ENCODE assay signal across 8 cellular contexts in the genomic region with DNA sequence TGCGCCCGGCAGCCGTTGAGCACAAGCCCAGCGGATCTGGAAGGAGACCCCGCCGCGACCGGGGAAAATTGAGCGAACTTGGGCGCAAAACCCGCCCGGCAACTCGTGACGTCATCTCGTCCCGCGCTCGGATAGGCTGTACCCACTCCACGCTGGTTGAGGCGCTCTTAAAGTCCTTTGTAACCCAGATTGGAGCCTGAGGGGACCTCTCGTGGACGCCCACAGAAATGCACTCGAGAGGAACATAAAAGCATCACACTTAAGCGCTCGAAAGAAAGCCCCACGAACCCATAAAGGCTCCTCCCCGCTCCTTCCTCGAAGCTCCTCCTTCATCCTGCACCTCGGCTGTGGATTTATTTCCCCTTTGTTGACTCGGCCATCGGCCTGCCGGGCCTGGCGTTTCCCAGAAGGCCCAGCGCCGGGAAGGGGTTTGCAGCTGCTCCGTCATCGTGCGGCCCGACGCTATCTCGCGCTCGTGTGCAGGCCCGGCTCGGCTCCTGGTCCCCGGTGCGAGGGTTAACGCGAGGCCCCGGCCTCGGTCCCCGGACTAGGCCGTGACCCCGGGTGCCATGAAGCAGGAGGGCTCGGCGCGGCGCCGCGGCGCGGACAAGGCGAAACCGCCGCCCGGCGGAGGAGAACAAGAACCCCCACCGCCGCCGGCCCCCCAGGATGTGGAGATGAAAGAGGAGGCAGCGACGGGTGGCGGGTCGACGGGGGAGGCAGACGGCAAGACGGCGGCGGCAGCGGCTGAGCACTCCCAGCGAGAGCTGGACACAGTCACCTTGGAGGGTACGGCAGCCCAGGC.
DNase-seq lines count a peak whose midpoint lies in the region; ATAC-seq lines count a peak whose summit lies in the region.

A gene (plus strand): TSS at position 406 of the 805 bp plus-strand sequence. CDS start 164 bp downstream, at position 570.

- H4K20me1 ChIP-seq in BLaER1 treated with 17β-estradiol and CSF1 and Interleukin-3, amounts not matched to agents 10 nM and 100 nM: peaks cover 13 to 49% (median 47%) of the 10 kb centered on the region in 11 experiments; a peak in 21 of 22 replicates

- H3K27ac ChIP-seq in BLaER1 treated with 17β-estradiol and CSF1 and Interleukin-3, amounts not matched to agents 10 nM and 100 nM: peak within 1 kb of the TSS; percentile 91 to 100 (median 97)
- H3K27ac ChIP-seq in cingulate gyrus (ENCODE audit: low read depth, low read length): peak within 1 kb of the TSS; percentile 89

- H3K27me3 ChIP-seq in BLaER1 treated with 17β-estradiol and CSF1 and Interleukin-3, amounts not matched to agents 10 nM and 100 nM: no peaks in the 10 kb centered on the region

- DNase-seq in GM19240 (ENCODE audit: insufficient read length, low spot score): peak; percentile 91
- DNase-seq in NCI-H524 treated with DMSO at 0.1 percent for 48 hours (lab: John Stamatoyannopoulos, UW): peak; percentile 99
- DNase-seq in activated CD4-positive, alpha-beta T cell treated with anti-CD3 and anti-CD28 coated beads for 4 hours: peak; percentile 96 to 98
- DNase-seq in kidney glomerular epithelial cell (lab: John Stamatoyannopoulos, UW): peak; percentile 99
- peak; percentile 91 to 95 for DNase-seq in stimulated activated CD4-positive, alpha-beta T cell treated with anti-CD3 and anti-CD28 coated beads, Interleukin-1b, Interleukin-23, amount 100 ng/mL, for 1 hour (ENCODE audit: low read depth in 2 of 2)

- H3K9me3 ChIP-seq in BLaER1 treated with 17β-estradiol and CSF1 and Interleukin-3, amounts not matched to agents 10 nM and 100 nM (replicated peaks in 1 of 11): no peaks in the 10 kb centered on the region

- peak within 1 kb of the TSS; percentile 93 to 100 (median 98) for H3K9ac ChIP-seq in BLaER1 treated with 17β-estradiol and CSF1 and Interleukin-3, amounts not matched to agents 10 nM and 100 nM

- H3K36me3 ChIP-seq in BLaER1 treated with 17β-estradiol and CSF1 and Interleukin-3, amounts not matched to agents 10 nM and 100 nM: peaks cover 16 to 34% (median 22%) of the 10 kb centered on the region in 11 experiments

- peak within 1 kb of the TSS; percentile 82 to 97 (median 91) for H3K4me2 ChIP-seq in BLaER1 treated with 17β-estradiol and CSF1 and Interleukin-3, amounts not matched to agents 10 nM and 100 nM

- peak; percentile 90 for ATAC-seq in HG03460 (IDR thresholded peaks at IDR 0.05; ENCODE audit: unreplicated experiment)

- peaks cover 23 to 27% (median 25%) of the 10 kb centered on the region in 10 experiments for H3K4me1 ChIP-seq in BLaER1 treated with 17β-estradiol and CSF1 and Interleukin-3, amounts not matched to agents 10 nM and 100 nM

- H3K4me3 ChIP-seq in BLaER1 treated with 17β-estradiol and CSF1 and Interleukin-3, amounts not matched to agents 10 nM and 100 nM: peak within 1 kb of the TSS; percentile 81 to 98 (median 90)

Comparison
In these comparisons a context has a peak if more than half of its experiments do, and no peak if none do; other contexts are left out.
1. Peak in every context shown above with its lines: DNase-seq, ATAC-seq, H3K4me3 ChIP-seq and H3K27ac ChIP-seq.